16 cellular contexts compared by ENCODE assay signal in the genomic region with DNA sequence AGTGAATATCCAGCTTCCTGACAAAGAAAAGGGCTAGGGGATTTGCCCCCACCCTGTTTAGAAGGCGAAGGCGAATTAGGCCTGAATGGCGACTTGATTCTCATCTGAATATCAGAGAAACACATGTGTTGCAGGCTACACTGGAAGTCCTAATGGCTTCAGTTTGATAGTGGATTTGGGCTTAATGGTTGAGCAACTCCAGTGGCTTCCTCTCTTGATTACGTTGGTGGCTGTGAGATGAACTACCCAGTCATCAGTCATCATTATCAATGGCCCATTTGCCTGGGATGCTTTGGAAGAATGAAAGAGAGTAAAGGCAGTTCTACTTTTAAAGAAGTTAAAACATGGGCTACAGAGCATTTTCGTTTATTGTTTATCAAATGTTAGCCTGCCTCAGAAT.
DNase-seq lines count a peak whose midpoint lies in the region; ATAC-seq, FAIRE-seq and TF ChIP-seq lines count a peak whose summit lies in the region.
"Had no signal": no experiment of that assay in that cellular context is flagged by ENCODE, and none has a peak within 500 bp of the region (broad histone marks: within the 10 kb centered on the region; RNA-seq: fewer than 3 reads in every experiment).

No MANE protein-coding gene starts in this region.

- no peaks in the 10 kb centered on the region for H3K27me3 ChIP-seq in smooth muscle cell (ENCODE audit: low read depth)
- H3K27me3 ChIP-seq: cardiac muscle cell, esophagus muscularis mucosa, SJSA1, transverse colon had no signal

- no peaks in the 10 kb centered on the region for H3K79me2 ChIP-seq in smooth muscle cell (ENCODE audit: low read depth)

- peaks cover 8% of the 10 kb centered on the region for H3F3A ChIP-seq in smooth muscle cell (ENCODE audit: low read depth)

- no peak overlapping the region for H2AFZ ChIP-seq in smooth muscle cell (ENCODE audit: low read depth)

- intact Hi-C loops in activated CD4-positive, alpha-beta T cell treated with anti-CD3 and anti-CD28 coated beads for 36 hours (cut with DNase I, micrococcal nuclease): loop anchor here (5.0 to 10.0 kb wide), 6 partner anchors 161 to 774 kb away; partner anchors contain the start of gene RNF149 (in 1 of the 2)
- intact Hi-C loops in activated T-helper 2 cell treated with anti-CD3 and anti-CD28 coated beads, Interferon-gamma antibody, Interleukin-2, Interleukin-4, amounts not matched to agents 10 μg/mL and 5 μg/mL and 100 μg/mL, durations not matched to agents 14 hours and 24 hours and 36 hours (cut with micrococcal nuclease): loop anchor here (5.0 kb wide), 1 partner anchor 56 kb away; no protein-coding TSS in a partner anchor

- H3K9me3 Mint-ChIP-seq in activated CD4-positive, alpha-beta T cell treated with anti-CD3 and anti-CD28 coated beads for 36 hours (ENCODE audit: low read depth): peaks cover 13% of the 10 kb centered on the region
- H3K9me3 Mint-ChIP-seq in activated naive CD8-positive, alpha-beta T cell treated with anti-CD3 and anti-CD28 coated beads for 36 hours: peaks cover 13% of the 10 kb centered on the region
- peaks cover 3% of the 10 kb centered on the region for H3K9me3 Mint-ChIP-seq in activated T-helper 2 cell treated with anti-CD3 and anti-CD28 coated beads, Interferon-gamma antibody, Interleukin-2, Interleukin-4, amounts not matched to agents 10 μg/mL and 5 μg/mL and 100 μg/mL, durations not matched to agents 14 hours and 24 hours and 36 hours

- WGBS in smooth muscle cell (ENCODE audit: low lambda C conversion rate): 74% methylated on average over 5 of the region's 5 CpGs

- H3K9me3 ChIP-seq in smooth muscle cell (replicated peaks; ENCODE audit: low read depth): no peaks in the 10 kb centered on the region
- H3K9me3 ChIP-seq: esophagus muscularis mucosa, SJSA1, transverse colon had no signal

- DNase-seq in activated CD4-positive, alpha-beta T cell treated with anti-CD3 and anti-CD28 coated beads for 36 hours: no peak
- DNase-seq in activated CD4-positive, alpha-beta T cell treated with anti-CD3 and anti-CD28 coated beads for 1 hour: no peak
- DNase-seq in KBM-7: peak; percentile 34
- no peak for DNase-seq in activated naive CD8-positive, alpha-beta T cell treated with anti-CD3 and anti-CD28 coated beads for 36 hours
- DNase-seq in smooth muscle cell (lab: John Stamatoyannopoulos, UW; ENCODE audit: unreplicated experiment): no peak
- DNase-seq in GM12892 (ENCODE audit: insufficient read length): no peak
- DNase-seq in NCI-H510A (lab: John Stamatoyannopoulos, UW): no peak
- DNase-seq in activated T-helper 2 cell treated with anti-CD3 and anti-CD28 coated beads, Interferon-gamma antibody, Interleukin-2, Interleukin-4, amounts not matched to agents 10 μg/mL and 5 μg/mL and 100 μg/mL, durations not matched to agents 14 hours and 24 hours and 36 hours (ENCODE audit: low spot score): no peak
- DNase-seq: activated CD4-positive, alpha-beta T cell treated with anti-CD3 and anti-CD28 coated beads for 48 hours; activated T-cell treated with anti-CD3 and anti-CD28 coated beads, Interleukin-2, amount 50 U/mL, for 1 hour; NCI-H1930; transverse colon had no signal

- TF ChIP-seq POLR2A in GM12892 (IDR thresholded peaks at IDR 0.05; ENCODE audit: low read depth, low read length): no peak

- peaks cover 4% of the 10 kb centered on the region for H3K4me1 ChIP-seq in smooth muscle cell (ENCODE audit: low read depth)

- CTCF ChIA-PET in activated CD4-positive, alpha-beta T cell treated with anti-CD3 and anti-CD28 coated beads for 36 hours (lab: Charles Lee): interaction anchor here (0.9 to 2.0 kb wide), 4 partner anchors 47 to 83 kb away, joined by 3 to 4 read pairs (median 3); no protein-coding TSS in a partner anchor

- POLR2A ChIA-PET in activated CD4-positive, alpha-beta T cell treated with anti-CD3 and anti-CD28 coated beads for 36 hours (lab: Charles Lee): no interaction called here

- peak overlapping the region; percentile 35 for H3K27ac Mint-ChIP-seq in activated CD4-positive, alpha-beta T cell treated with anti-CD3 and anti-CD28 coated beads for 36 hours
- peak overlapping the region; percentile 71 for H3K27ac Mint-ChIP-seq in activated naive CD8-positive, alpha-beta T cell treated with anti-CD3 and anti-CD28 coated beads for 36 hours
- no peak overlapping the region for H3K27ac Mint-ChIP-seq in activated T-helper 2 cell treated with anti-CD3 and anti-CD28 coated beads, Interferon-gamma antibody, Interleukin-2, Interleukin-4, amounts not matched to agents 10 μg/mL and 5 μg/mL and 100 μg/mL, durations not matched to agents 14 hours and 24 hours and 36 hours

- no peak for TF ChIP-seq CTCF in smooth muscle cell (IDR thresholded peaks at IDR 0.05; ENCODE audit: borderline replicate concordance, insufficient read depth, poor library complexity, severe bottlenecking)

- H3K9ac ChIP-seq in smooth muscle cell (ENCODE audit: low read depth): no peak overlapping the region

- H3K4me1 Mint-ChIP-seq in activated CD4-positive, alpha-beta T cell treated with anti-CD3 and anti-CD28 coated beads for 36 hours: peaks cover 77% of the 10 kb centered on the region
- H3K4me1 Mint-ChIP-seq in activated naive CD8-positive, alpha-beta T cell treated with anti-CD3 and anti-CD28 coated beads for 36 hours: peaks cover 41% of the 10 kb centered on the region
- H3K4me1 Mint-ChIP-seq in activated T-helper 2 cell treated with anti-CD3 and anti-CD28 coated beads, Interferon-gamma antibody, Interleukin-2, Interleukin-4, amounts not matched to agents 10 μg/mL and 5 μg/mL and 100 μg/mL, durations not matched to agents 14 hours and 24 hours and 36 hours (ENCODE audit: low read depth): peaks cover 28% of the 10 kb centered on the region

- ATAC-seq in activated CD4-positive, alpha-beta T cell treated with anti-CD3 and anti-CD28 coated beads for 36 hours: no peak

- no peaks in the 10 kb centered on the region for H3K36me3 ChIP-seq in smooth muscle cell (ENCODE audit: low read depth)
- H3K36me3 ChIP-seq: cardiac muscle cell, esophagus muscularis mucosa, SJSA1, transverse colon had no signal

- no peak for FAIRE-seq in GM12892 (lab: Jason Lieb, UNC)
- FAIRE-seq: A204.1 had no signal

- in situ Hi-C loops in KBM-7 (cut with MboI; ENCODE audit: low pct_unique_long_range_greater_than_20kb, low sequenced_read_pairs): no loop called here

- H3K36me3 Mint-ChIP-seq in activated CD4-positive, alpha-beta T cell treated with anti-CD3 and anti-CD28 coated beads for 36 hours (ENCODE audit: low read depth): peaks cover 6% of the 10 kb centered on the region
- H3K36me3 Mint-ChIP-seq in activated naive CD8-positive, alpha-beta T cell treated with anti-CD3 and anti-CD28 coated beads for 36 hours: peaks cover 10% of the 10 kb centered on the region
- H3K36me3 Mint-ChIP-seq in activated T-helper 2 cell treated with anti-CD3 and anti-CD28 coated beads, Interferon-gamma antibody, Interleukin-2, Interleukin-4, amounts not matched to agents 10 μg/mL and 5 μg/mL and 100 μg/mL, durations not matched to agents 14 hours and 24 hours and 36 hours (ENCODE audit: low read depth): no peaks in the 10 kb centered on the region

- no peak overlapping the region for H3K4me3 ChIP-seq in smooth muscle cell
- H3K4me3 ChIP-seq: cardiac muscle cell, esophagus muscularis mucosa, SJSA1, transverse colon had no signal

- no peak overlapping the region for H3K4me3 Mint-ChIP-seq in activated CD4-positive, alpha-beta T cell treated with anti-CD3 and anti-CD28 coated beads for 36 hours
- H3K4me3 Mint-ChIP-seq in activated naive CD8-positive, alpha-beta T cell treated with anti-CD3 and anti-CD28 coated beads for 36 hours: no peak overlapping the region
- no peak overlapping the region for H3K4me3 Mint-ChIP-seq in activated T-helper 2 cell treated with anti-CD3 and anti-CD28 coated beads, Interferon-gamma antibody, Interleukin-2, Interleukin-4, amounts not matched to agents 10 μg/mL and 5 μg/mL and 100 μg/mL, durations not matched to agents 14 hours and 24 hours and 36 hours (ENCODE audit: low read depth)

- H3K27ac ChIP-seq in smooth muscle cell (ENCODE audit: low read depth): peak overlapping the region; percentile 79
- H3K27ac ChIP-seq: cardiac muscle cell had no signal

- H4K20me1 ChIP-seq in smooth muscle cell (ENCODE audit: low read depth): no peaks in the 10 kb centered on the region

- H3K4me2 ChIP-seq in smooth muscle cell: no peak overlapping the region

- H3K27me3 Mint-ChIP-seq in activated CD4-positive, alpha-beta T cell treated with anti-CD3 and anti-CD28 coated beads for 36 hours: no peaks in the 10 kb centered on the region
- H3K27me3 Mint-ChIP-seq in activated naive CD8-positive, alpha-beta T cell treated with anti-CD3 and anti-CD28 coated beads for 36 hours: no peaks in the 10 kb centered on the region
- peaks cover 28% of the 10 kb centered on the region for H3K27me3 Mint-ChIP-seq in activated T-helper 2 cell treated with anti-CD3 and anti-CD28 coated beads, Interferon-gamma antibody, Interleukin-2, Interleukin-4, amounts not matched to agents 10 μg/mL and 5 μg/mL and 100 μg/mL, durations not matched to agents 14 hours and 24 hours and 36 hours (ENCODE audit: low read depth)
